Comparison of ENCODE assay signal across 23 cellular contexts in genomic region chr5:172585114-172585513, GRCh38. TPM values are rescaled to one million over a fixed set of nuclear protein-coding genes. Genes with fewer than 3 reads are reported as not detected.
DNase-seq lines count a peak whose midpoint lies in the region; ATAC-seq and TF ChIP-seq lines count a peak whose summit lies in the region.
"Had no signal": no experiment of that assay in that cellular context is flagged by ENCODE, and none has a peak within 500 bp of the region (broad histone marks: within the 10 kb centered on the region; RNA-seq: fewer than 3 reads in every experiment).

No MANE protein-coding gene starts in this region.

- DNase-seq in esophagus muscularis mucosa (ENCODE audit: extremely low spot score) (no peak), left cardiac atrium (peak; percentile 47), prostate gland (ENCODE audit: low spot score) (no peak), testis (no peak), NCI-H1694 treated with DMSO at 0.1 percent for 48 hours (lab: John Stamatoyannopoulos, UW) (no peak)
- DNase-seq: ACHN; activated CD4-positive, alpha-beta memory T cell treated with anti-CD3 and anti-CD28 coated beads, Interleukin-2, amount 10 ng/mL, durations not matched to agents 7 days and 5 days; activated CD4-positive, CD25-positive, alpha-beta regulatory T cell treated with anti-CD3 and anti-CD28 coated beads, Interleukin-2, amount 50 U/mL, for 72 hours; activated CD8-positive, alpha-beta memory T cell treated with anti-CD3 and anti-CD28 coated beads, Interleukin-2, amount 50 U/mL, for 48 hours; activated naive CD4-positive, alpha-beta T cell treated with Interleukin-2 at 50 U/mL for 16 hours; amniotic stem cell; CD4-positive, alpha-beta memory T cell; dorsolateral prefrontal cortex; immature natural killer cell; NCI-H2081 treated with DMSO at 0.1 percent for 48 hours; NCI-H748 treated with DMSO at 0.1 percent for 48 hours; SIG-M5; stimulated activated naive B cell treated with anti-CD40 and anti-IgM and Interleukin-4, amounts not matched to agents 10 μg/mL and 1 μg/mL and 100 μg/mL, for 72 hours had no signal

- TF ChIP-seq CTCF in esophagus muscularis mucosa (IDR thresholded peaks at IDR 0.05) (no peak), prostate gland (IDR thresholded peaks at IDR 0.05) (no peak), testis (IDR thresholded peaks at IDR 0.05) (no peak)

- H3K36me3 ChIP-seq in esophagus muscularis mucosa (no peaks in the 10 kb centered on the region), prostate gland (no peaks in the 10 kb centered on the region), testis (ENCODE audit: low read depth, missing control alignments) (no peaks in the 10 kb centered on the region)
- H3K36me3 ChIP-seq: Peyer's patch had no signal

- H3K4me1 ChIP-seq in esophagus muscularis mucosa: peaks cover 52 to 67% (median 62%) of the 10 kb centered on the region in 4 donors
- no peaks in the 10 kb centered on the region for H3K4me1 ChIP-seq in prostate gland (replicated peaks)
- H3K4me1 ChIP-seq in testis: peaks cover 21% of the 10 kb centered on the region
- H3K4me1 ChIP-seq: Peyer's patch had no signal

- H3K27ac ChIP-seq in esophagus muscularis mucosa (replicated peaks in 1 of 4) (peak overlapping the region; percentile 59 to 82 (median 75)), prostate gland (peak overlapping the region; percentile 60 to 66), testis (peak overlapping the region; percentile 48 to 78)
- H3K27ac ChIP-seq: dorsolateral prefrontal cortex, KMS-11 had no signal

- no peak overlapping the region for H3K4me3 ChIP-seq in esophagus muscularis mucosa
- no peak overlapping the region for H3K4me3 ChIP-seq in prostate gland
- no peak overlapping the region for H3K4me3 ChIP-seq in testis
- H3K4me3 ChIP-seq: dorsolateral prefrontal cortex, Peyer's patch had no signal

- ATAC-seq in left cardiac atrium: peak; percentile 14 to 22
- ATAC-seq in GM18505 (IDR thresholded peaks at IDR 0.05; ENCODE audit: unreplicated experiment): no peak
- no peak for ATAC-seq in HG03354 (IDR thresholded peaks at IDR 0.05; ENCODE audit: poor library complexity, severe bottlenecking, unreplicated experiment)
- ATAC-seq in HG03097 (IDR thresholded peaks at IDR 0.05; ENCODE audit: low FRiP score, unreplicated experiment): no peak
- ATAC-seq: stimulated activated naive B cell treated with anti-CD40 and anti-IgM and Interleukin-4, amounts not matched to agents 10 μg/mL and 1 μg/mL and 100 μg/mL, for 72 hours had no signal

- no peaks in the 10 kb centered on the region for H3K9me3 ChIP-seq in esophagus muscularis mucosa
- no peaks in the 10 kb centered on the region for H3K9me3 ChIP-seq in prostate gland
- H3K9me3 ChIP-seq in testis: no peaks in the 10 kb centered on the region
- H3K9me3 ChIP-seq: Peyer's patch had no signal

- no peaks in the 10 kb centered on the region for H3K27me3 ChIP-seq in esophagus muscularis mucosa
- H3K27me3 ChIP-seq in prostate gland (replicated peaks; ENCODE audit: insufficient read depth): no peaks in the 10 kb centered on the region
- H3K27me3 ChIP-seq in testis: no peaks in the 10 kb centered on the region
- H3K27me3 ChIP-seq: dorsolateral prefrontal cortex, Peyer's patch had no signal

- intact Hi-C loops in esophagus muscularis mucosa (cut with DNase I): no loop called here
- intact Hi-C loops in left cardiac atrium (cut with DNase I): no loop called here
- intact Hi-C loops in prostate gland (cut with DNase I): no loop called here
- intact Hi-C loops in testis (cut with DNase I; ENCODE audit: low total_unique reads): no loop called here

- 75% methylated on average over 5 of the region's 5 CpGs for WGBS in esophagus muscularis mucosa
- 81% methylated on average over 5 of the region's 5 CpGs for WGBS in prostate gland
- 46 to 52% methylated on average over 5 of the region's 5 CpGs for WGBS in testis, 2 donors

- TF ChIP-seq POLR2A in esophagus muscularis mucosa (IDR thresholded peaks at IDR 0.05; ENCODE audit: low read depth) (no peak), prostate gland (IDR thresholded peaks at IDR 0.05) (no peak), testis (IDR thresholded peaks at IDR 0.05) (no peak), GM18505 (IDR thresholded peaks at IDR 0.05; ENCODE audit: borderline replicate concordance, extremely low read depth, insufficient read depth, insufficient read length) (no peak)

- no peak for TF ChIP-seq EP300 in esophagus muscularis mucosa (IDR thresholded peaks at IDR 0.05)

RNA-seq across cellular contexts. Expression of gene NEURL1B, which starts 55.9 kb away (rescaled TPM):
- total RNA-seq in esophagus muscularis mucosa (10 to 100 TPM; 34.1 to 87.1 (median 60.2) TPM), left cardiac atrium (10 to 100 TPM; 20.6 to 33.6 TPM), prostate gland (10 to 100 TPM; 23.9 to 39.9 TPM), testis (10 to 100 TPM; 15.8 to 18.1 TPM)
- polyA plus RNA-seq in testis (ENCODE audit: insufficient read depth, low read depth, low replicate concordance): 17.1 TPM

Comparison
In these comparisons a context has a peak if more than half of its experiments do, and no peak if none do; other contexts are left out.
1. ATAC-seq: peak in left cardiac atrium (2 of 2); none in GM18505 (single experiment), HG03354 (single experiment) and HG03097 (single experiment).
2. Peak in every context shown above with its lines, with median percentiles within 50 percentile points of each other: H3K27ac ChIP-seq.